ENCODE assay signal across 1 cellular context in the genomic region with DNA sequence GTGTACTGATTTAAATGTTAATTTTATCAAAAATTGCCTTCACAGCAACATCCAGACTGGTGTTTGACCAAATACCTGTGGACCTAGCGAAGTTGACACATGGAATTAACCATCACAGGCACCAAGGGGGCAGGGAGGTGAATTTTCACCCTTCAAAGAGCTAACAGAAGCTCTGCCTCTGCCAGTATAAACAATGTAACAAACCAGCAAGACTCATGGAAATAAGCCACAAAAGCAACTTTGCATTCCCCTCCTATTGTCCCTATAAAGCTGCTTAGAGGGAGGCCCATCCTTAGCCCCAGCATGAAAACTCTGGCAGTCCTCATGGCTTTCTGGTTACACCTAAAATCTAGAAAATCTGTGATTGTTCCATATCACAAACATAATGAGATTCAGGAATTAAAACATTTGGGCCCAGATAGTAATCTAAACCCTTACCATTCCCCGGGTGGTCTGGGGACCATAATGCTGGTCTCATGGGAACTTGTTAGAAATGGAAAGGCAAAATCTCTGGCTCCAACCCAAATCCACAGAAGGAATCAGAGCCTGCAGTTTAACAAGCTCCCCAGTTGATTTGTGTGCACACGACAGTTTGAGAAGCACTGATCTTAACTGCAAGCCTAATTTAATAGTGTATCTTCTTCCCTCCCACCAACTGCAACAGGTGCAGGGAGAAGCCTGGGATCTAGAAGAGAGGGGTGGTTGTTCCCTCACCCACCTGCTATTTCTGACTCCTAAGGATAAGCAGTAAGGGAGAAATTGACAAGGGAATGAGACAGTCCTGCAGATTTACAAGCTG.
TF ChIP-seq lines count a peak whose summit lies in the region.

No MANE protein-coding gene starts in this region.

TF ChIP-seq in GM23338, 12 proteins besides CTCF, POLR2A, EP300 and RAD21:
- TF ChIP-seq CREB1 (CRISPR knock-in tag; IDR thresholded peaks at IDR 0.05; ENCODE audit: low read depth) (no peak), NANOG (IDR thresholded peaks at IDR 0.05; ENCODE audit: borderline replicate concordance) (no peak), ZNF331 (CRISPR knock-in tag; IDR thresholded peaks at IDR 0.05; ENCODE audit: low read depth) (no peak), ETS1 (IDR thresholded peaks at IDR 0.05) (no peak), ZNF462 (CRISPR knock-in tag; IDR thresholded peaks at IDR 0.05) (no peak), JUNB (IDR thresholded peaks at IDR 0.05; ENCODE audit: unreplicated experiment) (no peak), EZH2phosphoT487 (IDR thresholded peaks at IDR 0.05; ENCODE audit: unreplicated experiment) (no peak), POLR2AphosphoS5 (IDR thresholded peaks at IDR 0.05; ENCODE audit: low read depth) (no peak), ZNF114 (CRISPR knock-in tag; IDR thresholded peaks at IDR 0.05) (no peak), EZH2 (IDR thresholded peaks at IDR 0.05; ENCODE audit: low read depth, unreplicated experiment) (no peak), STAT1 (IDR thresholded peaks at IDR 0.05; ENCODE audit: unreplicated experiment) (no peak)
- TF ChIP-seq, protein P1, sequence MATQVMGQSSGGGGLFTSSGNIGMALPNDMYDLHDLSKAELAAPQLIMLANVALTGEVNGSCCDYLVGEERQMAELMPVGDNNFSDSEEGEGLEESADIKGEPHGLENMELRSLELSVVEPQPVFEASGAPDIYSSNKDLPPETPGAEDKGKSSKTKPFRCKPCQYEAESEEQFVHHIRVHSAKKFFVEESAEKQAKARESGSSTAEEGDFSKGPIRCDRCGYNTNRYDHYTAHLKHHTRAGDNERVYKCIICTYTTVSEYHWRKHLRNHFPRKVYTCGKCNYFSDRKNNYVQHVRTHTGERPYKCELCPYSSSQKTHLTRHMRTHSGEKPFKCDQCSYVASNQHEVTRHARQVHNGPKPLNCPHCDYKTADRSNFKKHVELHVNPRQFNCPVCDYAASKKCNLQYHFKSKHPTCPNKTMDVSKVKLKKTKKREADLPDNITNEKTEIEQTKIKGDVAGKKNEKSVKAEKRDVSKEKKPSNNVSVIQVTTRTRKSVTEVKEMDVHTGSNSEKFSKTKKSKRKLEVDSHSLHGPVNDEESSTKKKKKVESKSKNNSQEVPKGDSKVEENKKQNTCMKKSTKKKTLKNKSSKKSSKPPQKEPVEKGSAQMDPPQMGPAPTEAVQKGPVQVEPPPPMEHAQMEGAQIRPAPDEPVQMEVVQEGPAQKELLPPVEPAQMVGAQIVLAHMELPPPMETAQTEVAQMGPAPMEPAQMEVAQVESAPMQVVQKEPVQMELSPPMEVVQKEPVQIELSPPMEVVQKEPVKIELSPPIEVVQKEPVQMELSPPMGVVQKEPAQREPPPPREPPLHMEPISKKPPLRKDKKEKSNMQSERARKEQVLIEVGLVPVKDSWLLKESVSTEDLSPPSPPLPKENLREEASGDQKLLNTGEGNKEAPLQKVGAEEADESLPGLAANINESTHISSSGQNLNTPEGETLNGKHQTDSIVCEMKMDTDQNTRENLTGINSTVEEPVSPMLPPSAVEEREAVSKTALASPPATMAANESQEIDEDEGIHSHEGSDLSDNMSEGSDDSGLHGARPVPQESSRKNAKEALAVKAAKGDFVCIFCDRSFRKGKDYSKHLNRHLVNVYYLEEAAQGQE (IDR thresholded peaks at IDR 0.05; ENCODE audit: unreplicated experiment): no peak
